In genomic region chr4:26360864-26361263, GRCh38 we compare ENCODE assay signal across 20 cellular contexts. TPM values are rescaled to one million over a fixed set of nuclear protein-coding genes. Genes with fewer than 3 reads are reported as not detected.
A peak's percentile ranks its signal among the peaks of the same experiment; 100 is the strongest.
DNase-seq lines count a peak whose midpoint lies in the region; ATAC-seq and TF ChIP-seq lines count a peak whose summit lies in the region.
"Had no signal": no experiment of that assay in that cellular context is flagged by ENCODE, and none has a peak within 500 bp of the region (broad histone marks: within the 10 kb centered on the region; RNA-seq: fewer than 3 reads in every experiment).

No MANE protein-coding gene starts in this region.

- H3K9me3 Mint-ChIP-seq in activated naive CD8-positive, alpha-beta T cell (ENCODE audit: low read depth) = no peaks in the 10 kb centered on the region
- no peaks in the 10 kb centered on the region for H3K9me3 Mint-ChIP-seq in activated naive CD8-positive, alpha-beta T cell treated with anti-CD3 and anti-CD28 coated beads for 36 hours
- H3K9me3 Mint-ChIP-seq in activated CD8-positive, alpha-beta T cell treated with anti-CD3 and anti-CD28 coated beads, Interleukin-2, amount 10 ng/mL, durations not matched to agents 7 days and 5 days (ENCODE audit: insufficient read depth) = no peaks in the 10 kb centered on the region
- H3K9me3 Mint-ChIP-seq in glutamatergic neuron (ENCODE audit: unreplicated experiment) (no peaks in the 10 kb centered on the region), type B pancreatic cell (no peaks in the 10 kb centered on the region)
- H3K9me3 Mint-ChIP-seq: activated T-cell treated with anti-CD3 and anti-CD28 coated beads, Interleukin-2, amount 50 U/mL, for 4 hours; central memory CD8-positive, alpha-beta T cell had no signal

- DNase-seq in activated naive CD8-positive, alpha-beta T cell treated with anti-CD3 and anti-CD28 coated beads for 36 hours = no peak
- no peak for DNase-seq in activated CD8-positive, alpha-beta T cell treated with anti-CD3 and anti-CD28 coated beads, Interleukin-2, amount 10 ng/mL, durations not matched to agents 7 days and 5 days
- DNase-seq in glutamatergic neuron (peak; percentile 54), type B pancreatic cell (ENCODE audit: extremely low spot score, unreplicated experiment) (no peak), SW480 (ENCODE audit: low spot score) (no peak)
- no peak for DNase-seq in activated CD4-positive, alpha-beta T cell treated with anti-CD3 and anti-CD28 coated beads, Interleukin-2, amount 50 U/mL, for 4 hours
- DNase-seq: activated T-cell treated with anti-CD3 and anti-CD28 coated beads, Interleukin-2, amount 50 U/mL, for 4 hours; amniotic stem cell; COR-L47; foreskin melanocyte; left cardiac atrium; NCI-H1694 treated with DMSO at 0.1 percent for 48 hours; NK-92 treated with Interleukin-12 subunit alpha and Interleukin-12 subunit beta, amount 100 ng/mL, for 24 hours; nucleus accumbens; right lobe of liver; stimulated activated CD4-positive, alpha-beta T cell treated with anti-CD3 and anti-CD28 coated beads, Interleukin-2, amount 100 ng/mL, for 24 hours; substantia nigra had no signal

- no peaks in the 10 kb centered on the region for H3K27me3 Mint-ChIP-seq in activated naive CD8-positive, alpha-beta T cell
- no peaks in the 10 kb centered on the region for H3K27me3 Mint-ChIP-seq in activated naive CD8-positive, alpha-beta T cell treated with anti-CD3 and anti-CD28 coated beads for 36 hours
- H3K27me3 Mint-ChIP-seq in activated CD8-positive, alpha-beta T cell treated with anti-CD3 and anti-CD28 coated beads, Interleukin-2, amount 10 ng/mL, durations not matched to agents 7 days and 5 days (ENCODE audit: low read depth) = no peaks in the 10 kb centered on the region
- H3K27me3 Mint-ChIP-seq in glutamatergic neuron (ENCODE audit: unreplicated experiment) = no peaks in the 10 kb centered on the region
- no peaks in the 10 kb centered on the region for H3K27me3 Mint-ChIP-seq in type B pancreatic cell
- H3K27me3 Mint-ChIP-seq: central memory CD8-positive, alpha-beta T cell had no signal

- peaks cover 3% of the 10 kb centered on the region for H3K36me3 Mint-ChIP-seq in activated naive CD8-positive, alpha-beta T cell
- peaks cover 10% of the 10 kb centered on the region for H3K36me3 Mint-ChIP-seq in activated naive CD8-positive, alpha-beta T cell treated with anti-CD3 and anti-CD28 coated beads for 36 hours
- H3K36me3 Mint-ChIP-seq in activated CD8-positive, alpha-beta T cell treated with anti-CD3 and anti-CD28 coated beads, Interleukin-2, amount 10 ng/mL, durations not matched to agents 7 days and 5 days (ENCODE audit: low read depth) = peaks cover 11% of the 10 kb centered on the region
- H3K36me3 Mint-ChIP-seq in glutamatergic neuron (ENCODE audit: unreplicated experiment) (no peaks in the 10 kb centered on the region), type B pancreatic cell (peaks cover 6% of the 10 kb centered on the region)

- POLR2A ChIA-PET in activated CD8-positive, alpha-beta T cell treated with anti-CD3 and anti-CD28 coated beads, Interleukin-2, amount 10 ng/mL, durations not matched to agents 7 days and 5 days (lab: Charles Lee) = no interaction called here

- H3K4me3 Mint-ChIP-seq in activated naive CD8-positive, alpha-beta T cell = peak overlapping the region; percentile 20
- H3K4me3 Mint-ChIP-seq in activated naive CD8-positive, alpha-beta T cell treated with anti-CD3 and anti-CD28 coated beads for 36 hours = no peak overlapping the region
- no peak overlapping the region for H3K4me3 Mint-ChIP-seq in activated CD8-positive, alpha-beta T cell treated with anti-CD3 and anti-CD28 coated beads, Interleukin-2, amount 10 ng/mL, durations not matched to agents 7 days and 5 days
- H3K4me3 Mint-ChIP-seq in glutamatergic neuron (ENCODE audit: unreplicated experiment) = no peak overlapping the region
- peak overlapping the region; percentile 45 for H3K4me3 Mint-ChIP-seq in type B pancreatic cell
- H3K4me3 Mint-ChIP-seq: activated T-cell treated with anti-CD3 and anti-CD28 coated beads, Interleukin-2, amount 50 U/mL, for 4 hours; central memory CD8-positive, alpha-beta T cell had no signal

- H3K4me1 Mint-ChIP-seq in activated naive CD8-positive, alpha-beta T cell (ENCODE audit: low read depth) = peaks cover 39% of the 10 kb centered on the region
- peaks cover 17% of the 10 kb centered on the region for H3K4me1 Mint-ChIP-seq in activated naive CD8-positive, alpha-beta T cell treated with anti-CD3 and anti-CD28 coated beads for 36 hours
- peaks cover 42% of the 10 kb centered on the region for H3K4me1 Mint-ChIP-seq in activated CD8-positive, alpha-beta T cell treated with anti-CD3 and anti-CD28 coated beads, Interleukin-2, amount 10 ng/mL, durations not matched to agents 7 days and 5 days (ENCODE audit: low read depth)
- H3K4me1 Mint-ChIP-seq in glutamatergic neuron (ENCODE audit: low read depth, unreplicated experiment) (peaks cover 6% of the 10 kb centered on the region), type B pancreatic cell (ENCODE audit: unreplicated experiment) (peaks cover 24% of the 10 kb centered on the region)

- peak; percentile 11 for ATAC-seq in activated CD8-positive, alpha-beta T cell treated with anti-CD3 and anti-CD28 coated beads, Interleukin-2, amount 10 ng/mL, durations not matched to agents 7 days and 5 days
- ATAC-seq in HG02840 (IDR thresholded peaks at IDR 0.05; ENCODE audit: low FRiP score, unreplicated experiment) = no peak
- ATAC-seq: activated T-cell treated with anti-CD3 and anti-CD28 coated beads, Interleukin-2, amount 50 U/mL, for 4 hours; left cardiac atrium had no signal

- CTCF ChIA-PET in activated CD8-positive, alpha-beta T cell treated with anti-CD3 and anti-CD28 coated beads, Interleukin-2, amount 10 ng/mL, durations not matched to agents 7 days and 5 days (lab: Charles Lee) = interaction anchor here (0.6 to 3.7 kb wide), 6 partner anchors 9 to 331 kb away, joined by 3 to 20 read pairs (median 4); no protein-coding TSS in a partner anchor

- TF ChIP-seq CTCF in glutamatergic neuron (IDR thresholded peaks at IDR 0.05; ENCODE audit: partially characterized antibody, unreplicated experiment) = no peak
- TF ChIP-seq CTCF in type B pancreatic cell (conservative IDR thresholded peaks at IDR 0.05) = no peak

- H3K27ac Mint-ChIP-seq in activated naive CD8-positive, alpha-beta T cell = no peak overlapping the region
- no peak overlapping the region for H3K27ac Mint-ChIP-seq in activated naive CD8-positive, alpha-beta T cell treated with anti-CD3 and anti-CD28 coated beads for 36 hours
- peak overlapping the region; percentile 79 for H3K27ac Mint-ChIP-seq in activated CD8-positive, alpha-beta T cell treated with anti-CD3 and anti-CD28 coated beads, Interleukin-2, amount 10 ng/mL, durations not matched to agents 7 days and 5 days
- H3K27ac Mint-ChIP-seq in glutamatergic neuron (ENCODE audit: unreplicated experiment) = peak overlapping the region; percentile 30
- peak overlapping the region; percentile 73 for H3K27ac Mint-ChIP-seq in type B pancreatic cell

RNA-seq across cellular contexts. Expression of gene RBPJ, which starts 40.0 kb away (rescaled TPM):
- 10 to 100 TPM; 88.7 to 93.5 TPM for total RNA-seq in activated naive CD8-positive, alpha-beta T cell treated with anti-CD3 and anti-CD28 coated beads for 36 hours
- 10 to 100 TPM; 61.7 to 72.3 TPM for total RNA-seq in activated CD8-positive, alpha-beta T cell treated with anti-CD3 and anti-CD28 coated beads, Interleukin-2, amount 10 ng/mL, durations not matched to agents 7 days and 5 days
- total RNA-seq in glutamatergic neuron (ENCODE audit: unreplicated experiment) (121 TPM), type B pancreatic cell (ENCODE audit: low replicate concordance) (61.5 and 95.4 TPM in 2 replicates)

Comparison
In these comparisons a context has a peak if more than half of its experiments do, and no peak if none do; other contexts are left out.
1. H3K4me3 Mint-ChIP-seq: peak in activated naive CD8-positive, alpha-beta T cell (single experiment) and type B pancreatic cell (single experiment); none in activated naive CD8-positive, alpha-beta T cell treated with anti-CD3 and anti-CD28 coated beads for 36 hours (single experiment), activated CD8-positive, alpha-beta T cell treated with anti-CD3 and anti-CD28 coated beads, Interleukin-2, amount 10 ng/mL, durations not matched to agents 7 days and 5 days (single experiment) and glutamatergic neuron (single experiment).
2. H3K27ac Mint-ChIP-seq: peak in activated CD8-positive, alpha-beta T cell treated with anti-CD3 and anti-CD28 coated beads, Interleukin-2, amount 10 ng/mL, durations not matched to agents 7 days and 5 days (single experiment), glutamatergic neuron (single experiment) and type B pancreatic cell (single experiment); none in activated naive CD8-positive, alpha-beta T cell (single experiment) and activated naive CD8-positive, alpha-beta T cell treated with anti-CD3 and anti-CD28 coated beads for 36 hours (single experiment).